ENCODE assay signal across 32 cellular contexts in genomic region chr2:144912206-144912605, GRCh38.
"Had no signal": no experiment of that assay in that cellular context is flagged by ENCODE, and none has a peak within 500 bp of the region (broad histone marks: within the 10 kb centered on the region; RNA-seq: fewer than 3 reads in every experiment).

No MANE protein-coding gene starts in this region.

- H3K27ac Mint-ChIP-seq: activated CD4-positive, alpha-beta memory T cell treated with anti-CD3 and anti-CD28 coated beads, Interleukin-2, amount 10 ng/mL, durations not matched to agents 7 days and 5 days; activated CD4-positive, alpha-beta T cell treated with anti-CD3 and anti-CD28 coated beads for 36 hours; activated CD4-positive, alpha-beta T cell treated with anti-CD3 and anti-CD28 coated beads, Interleukin-2, amount 10 ng/mL, durations not matched to agents 24 days and 14 days; activated naive CD4-positive, alpha-beta T cell treated with anti-CD3 and anti-CD28 coated beads, Interleukin-2, amount 10 ng/mL, durations not matched to agents 7 days and 5 days; activated naive CD4-positive, alpha-beta T cell treated with anti-CD3 and anti-CD28 coated beads, Interleukin-2, amount 50 U/mL, for 72 hours; activated naive CD8-positive, alpha-beta T cell treated with anti-CD3 and anti-CD28 coated beads, Interleukin-2, amount 10 ng/mL, durations not matched to agents 7 days and 5 days; activated T-cell treated with anti-CD3 and anti-CD28 coated beads, Interleukin-2, amount 50 U/mL, for 24 hours; activated T-cell treated with anti-CD3 and anti-CD28 coated beads, Interleukin-2, amount 50 U/mL, for 72 hours; brain had no signal

- H3K36me3 Mint-ChIP-seq: activated naive CD4-positive, alpha-beta T cell treated with anti-CD3 and anti-CD28 coated beads, Interleukin-2, amount 10 ng/mL, durations not matched to agents 7 days and 5 days; activated naive CD4-positive, alpha-beta T cell treated with anti-CD3 and anti-CD28 coated beads, Interleukin-2, amount 50 U/mL, for 72 hours; activated naive CD8-positive, alpha-beta T cell treated with anti-CD3 and anti-CD28 coated beads, Interleukin-2, amount 10 ng/mL, durations not matched to agents 7 days and 5 days; brain had no signal

- H3K27me3 ChIP-seq: adrenal gland, breast epithelium, cardiac muscle cell, colonic mucosa, esophagus squamous epithelium had no signal

- H3K9me3 ChIP-seq: adrenal gland, breast epithelium, colonic mucosa, esophagus squamous epithelium had no signal

- H3K4me3 Mint-ChIP-seq: activated CD4-positive, alpha-beta memory T cell treated with anti-CD3 and anti-CD28 coated beads, Interleukin-2, amount 10 ng/mL, durations not matched to agents 7 days and 5 days; activated CD4-positive, alpha-beta T cell treated with anti-CD3 and anti-CD28 coated beads for 36 hours; activated CD4-positive, alpha-beta T cell treated with anti-CD3 and anti-CD28 coated beads, Interleukin-2, amount 10 ng/mL, durations not matched to agents 24 days and 14 days; activated naive CD4-positive, alpha-beta T cell treated with anti-CD3 and anti-CD28 coated beads, Interleukin-2, amount 10 ng/mL, durations not matched to agents 7 days and 5 days; activated naive CD8-positive, alpha-beta T cell treated with anti-CD3 and anti-CD28 coated beads, Interleukin-2, amount 10 ng/mL, durations not matched to agents 7 days and 5 days; activated T-cell treated with anti-CD3 and anti-CD28 coated beads, Interleukin-2, amount 50 U/mL, for 24 hours; activated T-cell treated with anti-CD3 and anti-CD28 coated beads, Interleukin-2, amount 50 U/mL, for 72 hours; brain had no signal

- H3K4me3 ChIP-seq: adrenal gland, breast epithelium, cardiac muscle cell, colonic mucosa, esophagus squamous epithelium had no signal

- DNase-seq: activated CD4-positive, alpha-beta memory T cell treated with anti-CD3 and anti-CD28 coated beads, Interleukin-2, amount 10 ng/mL, durations not matched to agents 7 days and 5 days; activated CD4-positive, alpha-beta T cell treated with anti-CD3 and anti-CD28 coated beads for 36 hours; activated CD4-positive, alpha-beta T cell treated with anti-CD3 and anti-CD28 coated beads, Interleukin-2, amount 10 ng/mL, durations not matched to agents 24 days and 14 days; activated CD4-positive, CD25-positive, alpha-beta regulatory T cell; activated CD4-positive, CD25-positive, alpha-beta regulatory T cell treated with anti-CD3 and anti-CD28 coated beads, Interleukin-2, amount 50 U/mL, for 72 hours; activated CD8-positive, alpha-beta memory T cell treated with anti-CD3 and anti-CD28 coated beads, Interleukin-2, amount 50 U/mL, for 48 hours; activated gamma-delta T cell; activated naive CD4-positive, alpha-beta T cell; activated naive CD4-positive, alpha-beta T cell treated with anti-CD3 and anti-CD28 coated beads, Interleukin-2, amount 10 ng/mL, durations not matched to agents 7 days and 5 days; activated naive CD8-positive, alpha-beta T cell treated with anti-CD3 and anti-CD28 coated beads, Interleukin-2, amount 10 ng/mL, durations not matched to agents 7 days and 5 days; activated T-cell treated with anti-CD3 and anti-CD28 coated beads for 4 hours; activated T-cell treated with anti-CD3 and anti-CD28 coated beads, Interleukin-2, amount 50 U/mL, for 24 hours; activated T-cell treated with anti-CD3 and anti-CD28 coated beads, Interleukin-2, amount 50 U/mL, for 72 hours; adrenal gland; amygdala; aorta; central memory CD4-positive, alpha-beta T cell; cerebellar nuclear complex; colonic mucosa; effector CD8-positive, alpha-beta T cell; esophagus squamous epithelium; foreskin fibroblast; head of caudate nucleus; T-helper 2 cell had no signal

- ATAC-seq: activated CD4-positive, alpha-beta T cell treated with anti-CD3 and anti-CD28 coated beads for 36 hours; activated naive CD4-positive, alpha-beta T cell treated with anti-CD3 and anti-CD28 coated beads, Interleukin-2, amount 50 U/mL, for 72 hours; activated T-cell treated with anti-CD3 and anti-CD28 coated beads, Interleukin-2, amount 50 U/mL, for 72 hours had no signal

- H3K4me1 ChIP-seq: adrenal gland, breast epithelium, colonic mucosa, esophagus squamous epithelium had no signal

- H3K9me3 Mint-ChIP-seq: activated CD4-positive, alpha-beta memory T cell treated with anti-CD3 and anti-CD28 coated beads, Interleukin-2, amount 10 ng/mL, durations not matched to agents 7 days and 5 days; activated CD4-positive, alpha-beta T cell treated with anti-CD3 and anti-CD28 coated beads, Interleukin-2, amount 10 ng/mL, durations not matched to agents 24 days and 14 days; activated naive CD4-positive, alpha-beta T cell treated with anti-CD3 and anti-CD28 coated beads, Interleukin-2, amount 10 ng/mL, durations not matched to agents 7 days and 5 days; activated naive CD4-positive, alpha-beta T cell treated with anti-CD3 and anti-CD28 coated beads, Interleukin-2, amount 50 U/mL, for 72 hours; activated naive CD8-positive, alpha-beta T cell treated with anti-CD3 and anti-CD28 coated beads, Interleukin-2, amount 10 ng/mL, durations not matched to agents 7 days and 5 days; activated T-cell treated with anti-CD3 and anti-CD28 coated beads, Interleukin-2, amount 50 U/mL, for 24 hours had no signal

- FAIRE-seq: endometrium, endothelial cell of umbilical vein, frontal cortex had no signal

- H3K27ac ChIP-seq: adrenal gland, breast epithelium, cardiac muscle cell, colonic mucosa, epithelial cell of prostate, esophagus squamous epithelium had no signal

- H3K27me3 Mint-ChIP-seq: activated CD4-positive, alpha-beta memory T cell treated with anti-CD3 and anti-CD28 coated beads, Interleukin-2, amount 10 ng/mL, durations not matched to agents 7 days and 5 days; activated CD4-positive, alpha-beta T cell treated with anti-CD3 and anti-CD28 coated beads, Interleukin-2, amount 10 ng/mL, durations not matched to agents 24 days and 14 days; activated naive CD4-positive, alpha-beta T cell treated with anti-CD3 and anti-CD28 coated beads, Interleukin-2, amount 10 ng/mL, durations not matched to agents 7 days and 5 days; activated naive CD8-positive, alpha-beta T cell treated with anti-CD3 and anti-CD28 coated beads, Interleukin-2, amount 10 ng/mL, durations not matched to agents 7 days and 5 days; activated T-cell treated with anti-CD3 and anti-CD28 coated beads, Interleukin-2, amount 50 U/mL, for 24 hours had no signal

- H3K36me3 ChIP-seq: adrenal gland, breast epithelium, cardiac muscle cell, colonic mucosa, esophagus squamous epithelium had no signal

- H3K4me1 Mint-ChIP-seq: activated CD4-positive, alpha-beta memory T cell treated with anti-CD3 and anti-CD28 coated beads, Interleukin-2, amount 10 ng/mL, durations not matched to agents 7 days and 5 days; activated CD4-positive, alpha-beta T cell treated with anti-CD3 and anti-CD28 coated beads for 36 hours; activated CD4-positive, alpha-beta T cell treated with anti-CD3 and anti-CD28 coated beads, Interleukin-2, amount 10 ng/mL, durations not matched to agents 24 days and 14 days; activated naive CD4-positive, alpha-beta T cell treated with anti-CD3 and anti-CD28 coated beads, Interleukin-2, amount 10 ng/mL, durations not matched to agents 7 days and 5 days had no signal
